12 cellular contexts compared by ENCODE assay signal in the genomic region with DNA sequence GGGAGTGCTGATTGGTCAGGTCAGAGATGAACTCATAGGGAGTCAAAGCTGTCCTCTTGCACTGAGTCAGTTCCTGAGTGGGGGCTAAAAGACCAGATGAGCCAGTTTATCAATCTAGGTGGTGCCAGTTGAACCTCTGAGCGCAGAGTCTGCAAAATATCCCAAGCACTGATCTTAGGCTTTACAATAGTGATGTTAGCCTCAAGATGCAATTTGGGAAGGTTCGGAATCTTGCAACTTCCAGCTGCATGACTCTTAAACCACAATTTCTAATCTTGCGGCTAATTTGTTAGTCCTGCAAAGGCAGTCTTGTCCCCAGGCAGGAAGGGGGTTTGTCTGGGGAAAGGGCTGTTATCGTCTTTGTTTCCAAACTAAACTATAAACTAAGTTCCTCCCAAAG.
A peak's percentile ranks its signal among the peaks of the same experiment; 100 is the strongest.
DNase-seq lines count a peak whose midpoint lies in the region; ATAC-seq, FAIRE-seq and TF ChIP-seq lines count a peak whose summit lies in the region.
"Had no signal": no experiment of that assay in that cellular context is flagged by ENCODE, and none has a peak within 500 bp of the region (broad histone marks: within the 10 kb centered on the region; RNA-seq: fewer than 3 reads in every experiment).

No MANE protein-coding gene starts in this region.

- no peak overlapping the region for H3K4me3 ChIP-seq in astrocyte (ENCODE audit: insufficient read depth, low read depth, low read length)
- H3K4me3 ChIP-seq: adrenal gland, gastrocnemius medialis had no signal

- H3K4me1 ChIP-seq in astrocyte (ENCODE audit: insufficient read depth, low read length) = peaks cover 88% of the 10 kb centered on the region

- FAIRE-seq in astrocyte (lab: Jason Lieb, UNC) = peak; percentile 96

- H3K9ac ChIP-seq in astrocyte (ENCODE audit: low read length) = peak overlapping the region; percentile 96

- H3K4me3 Mint-ChIP-seq in HFFc6 (peak overlapping the region; percentile 88), astrocyte (ENCODE audit: unreplicated experiment) (no peak overlapping the region)
- H3K4me3 Mint-ChIP-seq: CD4-positive, CD25-positive, alpha-beta regulatory T cell had no signal

- TF ChIP-seq CTCF in HFFc6 (IDR thresholded peaks at IDR 0.05) (no peak), astrocyte (IDR thresholded peaks at IDR 0.05; ENCODE audit: insufficient read depth, low read depth, low read length) (no peak)

- H3K27ac ChIP-seq in astrocyte (ENCODE audit: low read depth, low read length) = peak overlapping the region; percentile 99
- H3K27ac ChIP-seq: gastrocnemius medialis had no signal

- no peak overlapping the region for H2AFZ ChIP-seq in astrocyte (ENCODE audit: low read depth, low read length)

- H3K9me3 ChIP-seq in astrocyte (ENCODE audit: insufficient read depth, low read depth, low read length) = no peaks in the 10 kb centered on the region
- H3K9me3 ChIP-seq: adrenal gland, gastrocnemius medialis had no signal

- no peaks in the 10 kb centered on the region for H3K36me3 ChIP-seq in astrocyte (ENCODE audit: insufficient read depth, low read length)
- H3K36me3 ChIP-seq: adrenal gland, gastrocnemius medialis had no signal

- H3K79me2 ChIP-seq in astrocyte (ENCODE audit: insufficient read depth, low read length) = peaks cover 23% of the 10 kb centered on the region

- no peaks in the 10 kb centered on the region for H3K27me3 Mint-ChIP-seq in HFFc6 (ENCODE audit: insufficient read depth)
- H3K27me3 Mint-ChIP-seq in astrocyte (ENCODE audit: low read depth, unreplicated experiment) = no peaks in the 10 kb centered on the region
- H3K27me3 Mint-ChIP-seq: CD4-positive, CD25-positive, alpha-beta regulatory T cell had no signal

- H3K4me2 ChIP-seq in astrocyte (ENCODE audit: low read length) = peak overlapping the region; percentile 92

- H3K36me3 Mint-ChIP-seq in HFFc6 (ENCODE audit: low read depth) (no peaks in the 10 kb centered on the region), astrocyte (ENCODE audit: low read depth, unreplicated experiment) (peaks cover 7% of the 10 kb centered on the region)
- H3K36me3 Mint-ChIP-seq: CD4-positive, CD25-positive, alpha-beta regulatory T cell had no signal

- peak overlapping the region; percentile 96 for H3K27ac Mint-ChIP-seq in HFFc6
- peak overlapping the region; percentile 99 for H3K27ac Mint-ChIP-seq in astrocyte (ENCODE audit: unreplicated experiment)

- no peaks in the 10 kb centered on the region for H4K20me1 ChIP-seq in astrocyte (ENCODE audit: insufficient read depth, low read length)

- H3K9me3 Mint-ChIP-seq in HFFc6 (no peaks in the 10 kb centered on the region), astrocyte (ENCODE audit: unreplicated experiment) (no peaks in the 10 kb centered on the region)
- H3K9me3 Mint-ChIP-seq: CD4-positive, CD25-positive, alpha-beta regulatory T cell had no signal

- no peaks in the 10 kb centered on the region for H3K27me3 ChIP-seq in astrocyte (ENCODE audit: insufficient read depth, low read length)
- H3K27me3 ChIP-seq: adrenal gland, gastrocnemius medialis had no signal

- ATAC-seq in HG03039 (IDR thresholded peaks at IDR 0.05; ENCODE audit: unreplicated experiment) = no peak
- ATAC-seq: gastrocnemius medialis had no signal

- DNase-seq in A172 (ENCODE audit: low spot score) (peak; percentile 99), HFFc6 (peak; percentile 96), astrocyte (ENCODE audit: low read depth) (peak; percentile 99), iris pigment epithelial cell (ENCODE audit: low read depth) (peak; percentile 95), NCI-H82 (lab: John Stamatoyannopoulos, UW) (no peak), NCI-H2227 (lab: John Stamatoyannopoulos, UW; ENCODE audit: unreplicated experiment) (no peak)
- DNase-seq in activated naive CD4-positive, alpha-beta T cell treated with Interleukin-2 at 50 U/mL for 16 hours = no peak
- DNase-seq: CD4-positive, CD25-positive, alpha-beta regulatory T cell; gastrocnemius medialis; SHP77 had no signal

- peaks cover 93% of the 10 kb centered on the region for H3K4me1 Mint-ChIP-seq in HFFc6 (ENCODE audit: low read depth)
- peaks cover 75% of the 10 kb centered on the region for H3K4me1 Mint-ChIP-seq in astrocyte (ENCODE audit: low read depth, unreplicated experiment)

Comparison
In these comparisons a context has a peak if more than half of its experiments do, and no peak if none do; other contexts are left out.
1. DNase-seq: peak in A172 (single experiment), HFFc6 (single experiment), astrocyte (single experiment) and iris pigment epithelial cell (single experiment); none in NCI-H82 (single experiment), activated naive CD4-positive, alpha-beta T cell treated with Interleukin-2 at 50 U/mL for 16 hours (single experiment) and NCI-H2227 (single experiment).